ENCODE assay signal across 8 cellular contexts in genomic region chr3:172490198-172490669, GRCh38. TPM values are rescaled to one million over a fixed set of nuclear protein-coding genes. Genes with fewer than 3 reads are reported as not detected.
DNase-seq lines count a peak whose midpoint lies in the region; ATAC-seq and TF ChIP-seq lines count a peak whose summit lies in the region.
"Not testable (repeated sequence)": the region's sequence is repeated elsewhere in the genome, so short reads cannot be mapped to it uniquely, and the experiment has no call there.

No MANE protein-coding gene starts in this region.

- TF ChIP-seq CTCF in A673 (conservative IDR thresholded peaks at IDR 0.05; ENCODE audit: low read depth, low read length) (peak; percentile 74), cardiac fibroblast (IDR thresholded peaks at IDR 0.05; ENCODE audit: low read depth, low read length) (peak; percentile 67)

- H3K27me3 Mint-ChIP-seq in immature natural killer cell (ENCODE audit: low read depth in 3 of 3) = not testable (repeated sequence)

- not testable (repeated sequence) for BruUV-seq in A673 (replicated peaks; lab: Mats Ljungman, UMichigan)

- H3K9me3 Mint-ChIP-seq in immature natural killer cell = not testable (repeated sequence)

- DNase-seq in A673 (ENCODE audit: low spot score) (peak; percentile 75), NCI-H748 (lab: John Stamatoyannopoulos, UW; ENCODE audit: unreplicated experiment) (peak; percentile 37), cardiac fibroblast (ENCODE audit: low read depth in 2 of 2) (peak; percentile 85 to 86), immature natural killer cell (peak; percentile 58 to 69 (median 62))
- DNase-seq in activated CD4-positive, alpha-beta T cell treated with anti-CD3 and anti-CD28 coated beads for 4 hours = peak; percentile 81 to 87
- peak; percentile 79 for DNase-seq in stimulated activated CD4-positive, alpha-beta T cell treated with anti-CD3 and anti-CD28 coated beads, Interleukin-12 subunit alpha, Interleukin-12 subunit beta, amount 100 ng/mL, for 4 hours

- not testable (repeated sequence) for H3K27me3 ChIP-seq in A673 (replicated peaks; ENCODE audit: insufficient read depth, low read depth, low read length, poor library complexity)

- not testable (repeated sequence) for H3K4me1 Mint-ChIP-seq in immature natural killer cell

- POLR2A ChIA-PET in A673 (lab: Charles Lee; ENCODE audit: low non-redundant PET) = not testable (repeated sequence)

- H3K9me3 ChIP-seq in A673 (ENCODE audit: low read depth, low read length, poor library complexity, severe bottlenecking) = not testable (repeated sequence)

- intact Hi-C loops in A673 (cut with micrococcal nuclease; ENCODE audit: unreplicated experiment) = loop anchor here (1.0 kb wide), 2 partner anchors 106 to 177 kb away; no protein-coding TSS in a partner anchor

- not testable (repeated sequence) for H3K4me1 ChIP-seq in A673 (ENCODE audit: insufficient read depth, low read length, poor library complexity, severe bottlenecking)

- peak; percentile 84 for ATAC-seq in GM18861 (IDR thresholded peaks at IDR 0.05; ENCODE audit: unreplicated experiment)
- peak; percentile 83 for ATAC-seq in HG03460 (IDR thresholded peaks at IDR 0.05; ENCODE audit: unreplicated experiment)

- H3K36me3 ChIP-seq in A673 (ENCODE audit: insufficient read depth, low read length, poor library complexity, severe bottlenecking) = not testable (repeated sequence)

- not testable (repeated sequence) for H3K4me3 Mint-ChIP-seq in immature natural killer cell

- not testable (repeated sequence) for H3K4me3 ChIP-seq in A673 (ENCODE audit: low read depth, low read length, poor library complexity, severe bottlenecking); cardiac fibroblast (replicated peaks in 1 of 2; ENCODE audit: low read depth in 2 of 2, low read length in 2 of 2)

- not testable (repeated sequence) for H3K27ac ChIP-seq in A673 (ENCODE audit: low read depth, low read length, poor library complexity, severe bottlenecking)

- CTCF ChIA-PET in A673 (lab: Charles Lee) = not testable (repeated sequence)

- H3K36me3 Mint-ChIP-seq in immature natural killer cell = not testable (repeated sequence)

- not testable (repeated sequence) for H3K27ac Mint-ChIP-seq in immature natural killer cell

RNA-seq across cellular contexts. Expression of gene TNFSF10, which starts 33.0 kb away (rescaled TPM):
- not detected in 2 replicates for total RNA-seq in A673 (2021)
- polyA plus RNA-seq in immature natural killer cell = 10 to 100 TPM; 30.8 to 49.7 (median 44.6) TPM

RNA-seq across cellular contexts. Expression of gene GHSR, which starts 42.0 kb away (rescaled TPM):
- not detected in 2 replicates for total RNA-seq in A673 (2021)
- polyA plus RNA-seq in immature natural killer cell = 1 to 10 TPM in 2 of 3 donors, not detected in 1; 2.1 to 4.3 TPM
